ENCODE assay signal across 20 cellular contexts in genomic region chr13:111541752-111542529, GRCh38.
"Had no signal": no experiment of that assay in that cellular context is flagged by ENCODE, and none has a peak within 500 bp of the region (broad histone marks: within the 10 kb centered on the region; RNA-seq: fewer than 3 reads in every experiment).

No MANE protein-coding gene starts in this region.

- H3K4me3 ChIP-seq: heart left ventricle, left ventricle myocardium inferior, ovary, testis, tibial nerve, upper lobe of right lung, vagina had no signal

- H3K36me3 Mint-ChIP-seq: stimulated activated memory B cell treated with anti-CD40 and anti-IgM and Interleukin-4, amounts not matched to agents 10 μg/mL and 1 μg/mL and 100 μg/mL, for 72 hours had no signal

- H3K27ac ChIP-seq: heart left ventricle, left ventricle myocardium inferior, ovary, testis, tibial nerve, upper lobe of right lung, vagina had no signal

- H3K36me3 ChIP-seq: heart left ventricle, left ventricle myocardium inferior, ovary, tibial nerve, upper lobe of right lung, vagina had no signal

- H3K9me3 ChIP-seq: ovary, testis, upper lobe of right lung, vagina had no signal

- DNase-seq: effector memory CD4-positive, alpha-beta T cell; heart left ventricle; hippocampal formation; left ventricle myocardium inferior; mesendoderm; naive thymus-derived CD4-positive, alpha-beta T cell; nucleus accumbens; ovary; right cardiac atrium; stimulated activated CD4-positive, alpha-beta T cell treated with anti-CD3 and anti-CD28 coated beads, Interleukin-15, amount 100 ng/mL, for 24 hours; stimulated activated CD4-positive, alpha-beta T cell treated with anti-CD3 and anti-CD28 coated beads, Interleukin-1b, Interleukin-23, amount 100 ng/mL, for 48 hours; stimulated activated CD4-positive, alpha-beta T cell treated with anti-CD3 and anti-CD28 coated beads, Interleukin-4, amount 100 ng/mL, for 24 hours; stimulated activated naive CD8-positive, alpha-beta T cell treated with anti-CD3 and anti-CD28 coated beads, Interleukin-15, amount 100 ng/mL, for 72 hours; testis; upper lobe of right lung had no signal

- H3K4me3 Mint-ChIP-seq: naive thymus-derived CD4-positive, alpha-beta T cell; stimulated activated memory B cell treated with anti-CD40 and anti-IgM and Interleukin-4, amounts not matched to agents 10 μg/mL and 1 μg/mL and 100 μg/mL, for 72 hours; stimulated activated naive CD8-positive, alpha-beta T cell treated with anti-CD3 and anti-CD28 coated beads, Interleukin-15, amount 100 ng/mL, for 72 hours had no signal

- H3K27me3 ChIP-seq: ovary, testis, vagina had no signal

- ATAC-seq: esophagus mucosa; heart left ventricle; naive thymus-derived CD4-positive, alpha-beta T cell; right cardiac atrium; stimulated activated memory B cell treated with anti-CD40 and anti-IgM and Interleukin-4, amounts not matched to agents 10 μg/mL and 1 μg/mL and 100 μg/mL, for 72 hours; stimulated activated naive CD8-positive, alpha-beta T cell treated with anti-CD3 and anti-CD28 coated beads, Interleukin-15, amount 100 ng/mL, for 72 hours; upper lobe of right lung had no signal

- H3K4me1 Mint-ChIP-seq: naive thymus-derived CD4-positive, alpha-beta T cell; stimulated activated memory B cell treated with anti-CD40 and anti-IgM and Interleukin-4, amounts not matched to agents 10 μg/mL and 1 μg/mL and 100 μg/mL, for 72 hours; stimulated activated naive CD8-positive, alpha-beta T cell treated with anti-CD3 and anti-CD28 coated beads, Interleukin-15, amount 100 ng/mL, for 72 hours had no signal

- H3K4me1 ChIP-seq: heart left ventricle, left ventricle myocardium inferior, testis, tibial nerve, upper lobe of right lung, vagina had no signal

- H3K27ac Mint-ChIP-seq: naive thymus-derived CD4-positive, alpha-beta T cell; progenitor cell of endocrine pancreas; stimulated activated memory B cell treated with anti-CD40 and anti-IgM and Interleukin-4, amounts not matched to agents 10 μg/mL and 1 μg/mL and 100 μg/mL, for 72 hours; stimulated activated naive CD8-positive, alpha-beta T cell treated with anti-CD3 and anti-CD28 coated beads, Interleukin-15, amount 100 ng/mL, for 72 hours had no signal
